ENCODE assay signal across 34 cellular contexts in the genomic region with DNA sequence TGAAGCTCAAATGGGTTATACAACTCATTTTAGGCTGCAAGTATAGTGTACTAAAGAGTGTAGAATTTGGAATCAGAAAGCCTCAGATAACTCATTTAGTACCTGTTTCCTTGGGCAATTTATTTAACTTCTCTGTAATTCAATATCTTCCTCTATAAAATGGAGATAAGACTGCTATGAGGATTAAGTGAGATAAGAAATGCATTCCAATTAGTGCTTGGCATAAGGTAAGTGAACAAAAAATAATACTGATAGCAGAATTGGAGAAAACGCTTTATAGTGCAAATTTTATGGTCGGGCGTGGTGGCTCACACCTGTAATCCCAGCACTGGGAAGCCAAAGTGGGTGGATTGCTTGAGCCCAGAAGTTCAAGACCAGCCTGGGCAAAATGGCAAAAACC. TPM values are rescaled to one million over a fixed set of nuclear protein-coding genes. Genes with fewer than 3 reads are reported as not detected.
"Had no signal": no experiment of that assay in that cellular context is flagged by ENCODE, and none has a peak within 500 bp of the region (broad histone marks: within the 10 kb centered on the region; RNA-seq: fewer than 3 reads in every experiment).

No MANE protein-coding gene starts in this region.

- H3K4me1 ChIP-seq: body of pancreas, breast epithelium had no signal

- H3K9me3 ChIP-seq: adrenal gland, body of pancreas had no signal

- H3K36me3 ChIP-seq: adrenal gland, brain microvascular endothelial cell, breast epithelium had no signal

- DNase-seq: activated B cell treated with CpG ODN at 0.5 μM for 24 hours; activated CD4-positive, alpha-beta memory T cell treated with anti-CD3 and anti-CD28 coated beads for 36 hours; activated CD4-positive, alpha-beta T cell treated with anti-CD3 and anti-CD28 coated beads for 4 hours; activated CD4-positive, alpha-beta T cell treated with anti-CD3 and anti-CD28 coated beads, Interleukin-2, amount 10 ng/mL, durations not matched to agents 24 days and 14 days; activated CD4-positive, alpha-beta T cell treated with anti-CD3 and anti-CD28 coated beads, Interleukin-2, amount 50 U/mL, for 1 hour; activated CD4-positive, alpha-beta T cell treated with anti-CD3 and anti-CD28 coated beads, Interleukin-2, amount 50 U/mL, for 4 hours; activated CD4-positive, CD25-positive, alpha-beta regulatory T cell treated with anti-CD3 and anti-CD28 coated beads, Interleukin-2, amount 50 U/mL, for 72 hours; activated CD8-positive, alpha-beta memory T cell treated with anti-CD3 and anti-CD28 coated beads for 24 hours; activated CD8-positive, alpha-beta memory T cell treated with anti-CD3 and anti-CD28 coated beads, Interleukin-2, amount 50 U/mL, for 4 hours; activated CD8-positive, alpha-beta T cell treated with anti-CD3 and anti-CD28 coated beads for 36 hours; activated effector memory CD4-positive, alpha-beta T cell treated with anti-CD3 and anti-CD28 coated beads, Interleukin-2, amount 50 U/mL, for 16 hours; activated gamma-delta T cell treated with Interleukin-2 at 50 U/mL for 16 hours; activated naive CD4-positive, alpha-beta T cell; activated naive CD4-positive, alpha-beta T cell treated with anti-CD3 and anti-CD28 coated beads for 36 hours; activated naive CD4-positive, alpha-beta T cell treated with anti-CD3 and anti-CD28 coated beads, Interleukin-2, amount 50 U/mL, for 16 hours; activated naive CD8-positive, alpha-beta T cell treated with anti-CD3 and anti-CD28 coated beads for 36 hours; activated T-cell treated with anti-CD3 and anti-CD28 coated beads for 4 hours; activated T-cell treated with anti-CD3 and anti-CD28 coated beads, Interleukin-2, amount 50 U/mL, for 1 hour; activated T-cell treated with anti-CD3 and anti-CD28 coated beads, Interleukin-2, amount 50 U/mL, for 4 hours; activated T-cell treated with anti-CD3 and anti-CD28 coated beads, Interleukin-2, amount 50 U/mL, for 72 hours; adrenal gland; amniotic stem cell; aorta; body of pancreas; brain microvascular endothelial cell; central memory CD4-positive, alpha-beta T cell; T-helper 1 cell; T-helper 2 cell; T-helper 9 cell had no signal

- ATAC-seq: activated CD8-positive, alpha-beta T cell treated with anti-CD3 and anti-CD28 coated beads for 36 hours; activated naive CD4-positive, alpha-beta T cell treated with anti-CD3 and anti-CD28 coated beads, Interleukin-2, amount 50 U/mL, for 72 hours; activated T-cell treated with anti-CD3 and anti-CD28 coated beads, Interleukin-2, amount 50 U/mL, for 4 hours; activated T-cell treated with anti-CD3 and anti-CD28 coated beads, Interleukin-2, amount 50 U/mL, for 72 hours; activated T-helper 17 cell treated with anti-CD3 and anti-CD28 coated beads, Interleukin-2, amount 50 U/mL, for 72 hours; body of pancreas had no signal

- H3K27ac ChIP-seq: adrenal gland, body of pancreas, brain microvascular endothelial cell, breast epithelium, VCaP had no signal

- H3K27me3 ChIP-seq: adrenal gland, body of pancreas, brain microvascular endothelial cell, breast epithelium had no signal

- H3K4me3 ChIP-seq: adrenal gland, body of pancreas, breast epithelium had no signal

RNA-seq across cellular contexts. Expression of gene DACH1, which starts 25.0 kb away (rescaled TPM):
- total RNA-seq: activated B cell treated with CpG ODN at 0.5 μM for 24 hours; activated CD4-positive, alpha-beta memory T cell treated with anti-CD3 and anti-CD28 coated beads for 36 hours; activated CD4-positive, alpha-beta T cell treated with anti-CD3 and anti-CD28 coated beads, Interleukin-2, amount 10 ng/mL, durations not matched to agents 24 days and 14 days; activated CD8-positive, alpha-beta T cell treated with anti-CD3 and anti-CD28 coated beads for 36 hours; activated naive CD4-positive, alpha-beta T cell treated with anti-CD3 and anti-CD28 coated beads for 36 hours; activated naive CD4-positive, alpha-beta T cell treated with anti-CD3 and anti-CD28 coated beads, Interleukin-2, amount 50 U/mL, for 72 hours; activated naive CD8-positive, alpha-beta T cell treated with anti-CD3 and anti-CD28 coated beads for 36 hours; activated T-helper 1 cell treated with anti-CD3 and anti-CD28 coated beads, Interleukin-12 subunit alpha, Interleukin-12 subunit beta, Interleukin-2, Interleukin-4 antibody, amounts not matched to agents 30 ng/mL and 10 ng/mL and 1 ng/mL, durations not matched to agents 14 hours and 24 hours and 36 hours; activated T-helper 17 cell treated with anti-CD3 and anti-CD28 coated beads, Interleukin-2, amount 50 U/mL, for 72 hours had no signal
